In the genomic region with DNA sequence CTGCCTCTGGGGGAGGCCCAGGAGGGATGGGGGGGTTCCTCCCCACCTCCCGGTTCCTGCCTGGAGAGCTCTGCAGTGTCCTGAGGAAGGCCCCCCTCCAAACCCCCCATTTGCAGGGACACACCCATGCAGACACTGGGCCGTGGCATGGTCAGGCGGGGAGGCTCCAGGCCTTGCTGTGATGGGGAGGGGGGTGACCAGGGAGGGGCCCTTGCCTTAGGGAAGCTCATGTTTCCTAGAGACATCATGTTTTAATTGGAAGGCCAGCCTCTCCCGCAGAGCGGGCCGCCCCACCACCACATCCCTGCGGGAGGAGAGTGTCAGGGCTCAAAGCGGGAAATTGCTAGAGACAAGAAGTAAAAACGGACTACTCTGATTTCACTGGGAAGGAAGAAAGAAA, we compare ENCODE assay signal across 23 cellular contexts. TPM values are rescaled to one million over a fixed set of nuclear protein-coding genes. Genes with fewer than 3 reads are reported as not detected.
DNase-seq lines count a peak whose midpoint lies in the region; ATAC-seq and TF ChIP-seq lines count a peak whose summit lies in the region.
"Had no signal": no experiment of that assay in that cellular context is flagged by ENCODE, and none has a peak within 500 bp of the region (broad histone marks: within the 10 kb centered on the region; RNA-seq: fewer than 3 reads in every experiment).

No MANE protein-coding gene starts in this region.

- no peak overlapping the region for H3K27ac ChIP-seq in GM23338 (ENCODE audit: low read depth)
- peak overlapping the region; percentile 91 for H3K27ac ChIP-seq in SK-N-MC
- H3K27ac ChIP-seq: HL-60, RWPE1 had no signal

- H3K9ac ChIP-seq in SK-N-MC (ENCODE audit: insufficient read length): no peak overlapping the region

- no peaks in the 10 kb centered on the region for H3K9me2 ChIP-seq in GM23338 (ENCODE audit: insufficient read depth)

- H3K4me2 ChIP-seq in GM23338: no peak overlapping the region

- DNase-seq in GM23338 (ENCODE audit: low spot score): no peak
- DNase-seq in SK-N-MC (ENCODE audit: low read depth, low spot score): no peak
- DNase-seq in fibroblast of the aortic adventitia (ENCODE audit: low read depth): no peak
- peak; percentile 40 for DNase-seq in retina
- no peak for DNase-seq in mesenteric fat pad (ENCODE audit: low spot score)
- DNase-seq in activated T-cell treated with anti-CD3 and anti-CD28 coated beads, Interleukin-2, amount 50 U/mL, for 1 hour: no peak
- DNase-seq in head of caudate nucleus: no peak
- DNase-seq in amniotic stem cell (lab: John Stamatoyannopoulos, UW): no peak
- DNase-seq: activated CD4-positive, alpha-beta T cell treated with anti-CD3 and anti-CD28 coated beads for 1 hour; activated CD8-positive, alpha-beta memory T cell treated with anti-CD3 and anti-CD28 coated beads, Interleukin-2, amount 10 ng/mL, durations not matched to agents 7 days and 5 days; activated effector memory CD4-positive, alpha-beta T cell treated with Interleukin-2 at 50 U/mL for 16 hours; GOT3; left colon; naive B cell; NCI-H226; NK-92 treated with Interleukin-12 subunit alpha and Interleukin-12 subunit beta, amount 100 ng/mL, for 24 hours had no signal

- H3K79me2 ChIP-seq in GM23338 (replicated peaks; ENCODE audit: insufficient read depth): no peaks in the 10 kb centered on the region

- no peaks in the 10 kb centered on the region; the same call in 1 of the 2 replicates for H3K4me1 ChIP-seq in GM23338 (ENCODE audit: insufficient read depth)

- TF ChIP-seq CTCF in GM23338 (conservative IDR thresholded peaks at IDR 0.05; ENCODE audit: low read depth in 2 of 2): no peak
- no peak for TF ChIP-seq CTCF in fibroblast of the aortic adventitia (IDR thresholded peaks at IDR 0.05; ENCODE audit: insufficient read depth, low read length)

- H2AFZ ChIP-seq in GM23338: no peak overlapping the region

- H3K9me3 Mint-ChIP-seq in GM23338: no peaks in the 10 kb centered on the region
- H3K9me3 Mint-ChIP-seq: naive B cell had no signal

- intact Hi-C loops in head of caudate nucleus (cut with DNase I): no loop called here

- ATAC-seq in GM23338: peak; percentile 62
- ATAC-seq: activated CD8-positive, alpha-beta memory T cell treated with anti-CD3 and anti-CD28 coated beads, Interleukin-2, amount 10 ng/mL, durations not matched to agents 7 days and 5 days; esophagus mucosa; GM12878 had no signal

- no peak overlapping the region for H3K27ac Mint-ChIP-seq in GM23338
- H3K27ac Mint-ChIP-seq: activated CD8-positive, alpha-beta memory T cell treated with anti-CD3 and anti-CD28 coated beads, Interleukin-2, amount 10 ng/mL, durations not matched to agents 7 days and 5 days had no signal

- H3F3A ChIP-seq in GM23338 (replicated peaks; ENCODE audit: low read depth): no peaks in the 10 kb centered on the region

- H3K36me3 Mint-ChIP-seq in GM23338 (ENCODE audit: low read depth): no peaks in the 10 kb centered on the region
- H3K36me3 Mint-ChIP-seq: activated CD8-positive, alpha-beta memory T cell treated with anti-CD3 and anti-CD28 coated beads, Interleukin-2, amount 10 ng/mL, durations not matched to agents 7 days and 5 days; naive B cell had no signal

- H3K9me3 ChIP-seq in SK-N-MC (ENCODE audit: low read depth, low read length): no peaks in the 10 kb centered on the region

- peaks cover 10% of the 10 kb centered on the region for H3K27me3 Mint-ChIP-seq in GM23338 (ENCODE audit: insufficient read depth, low read depth, poor library complexity)

- peaks cover 8% of the 10 kb centered on the region for H3K4me1 Mint-ChIP-seq in GM23338
- H3K4me1 Mint-ChIP-seq: activated CD8-positive, alpha-beta memory T cell treated with anti-CD3 and anti-CD28 coated beads, Interleukin-2, amount 10 ng/mL, durations not matched to agents 7 days and 5 days; naive B cell had no signal

- H3K4me3 ChIP-seq in GM23338 (no peak overlapping the region), SK-N-MC (peak overlapping the region; percentile 31; the same call in 1 of the 2 replicates), fibroblast of the aortic adventitia (ENCODE audit: low read depth, low read length) (peak overlapping the region; percentile 0)
- H3K4me3 ChIP-seq: coronary artery, GM12878 had no signal

- no peaks in the 10 kb centered on the region for H3K27me3 ChIP-seq in GM23338 (ENCODE audit: insufficient read depth)

- H3K36me3 ChIP-seq in GM23338 (ENCODE audit: insufficient read depth) (no peaks in the 10 kb centered on the region), SK-N-MC (ENCODE audit: insufficient read depth, low read length) (peaks cover 15% of the 10 kb centered on the region)

- H4K20me1 ChIP-seq in GM23338 (replicated peaks; ENCODE audit: insufficient read depth): no peaks in the 10 kb centered on the region

- H3K4me3 Mint-ChIP-seq in GM23338: no peak overlapping the region
- H3K4me3 Mint-ChIP-seq: activated CD8-positive, alpha-beta memory T cell treated with anti-CD3 and anti-CD28 coated beads, Interleukin-2, amount 10 ng/mL, durations not matched to agents 7 days and 5 days; naive B cell had no signal

TF ChIP-seq in GM23338, 12 proteins besides CTCF, POLR2A, EP300 and RAD21 (continues in another document):
- TF ChIP-seq, protein P1, sequence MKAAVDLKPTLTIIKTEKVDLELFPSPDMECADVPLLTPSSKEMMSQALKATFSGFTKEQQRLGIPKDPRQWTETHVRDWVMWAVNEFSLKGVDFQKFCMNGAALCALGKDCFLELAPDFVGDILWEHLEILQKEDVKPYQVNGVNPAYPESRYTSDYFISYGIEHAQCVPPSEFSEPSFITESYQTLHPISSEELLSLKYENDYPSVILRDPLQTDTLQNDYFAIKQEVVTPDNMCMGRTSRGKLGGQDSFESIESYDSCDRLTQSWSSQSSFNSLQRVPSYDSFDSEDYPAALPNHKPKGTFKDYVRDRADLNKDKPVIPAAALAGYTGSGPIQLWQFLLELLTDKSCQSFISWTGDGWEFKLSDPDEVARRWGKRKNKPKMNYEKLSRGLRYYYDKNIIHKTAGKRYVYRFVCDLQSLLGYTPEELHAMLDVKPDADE (IDR thresholded peaks at IDR 0.05): no peak
- TF ChIP-seq ZNF331 (CRISPR knock-in tag; IDR thresholded peaks at IDR 0.05; ENCODE audit: low read depth): no peak
- TF ChIP-seq POLR2AphosphoS5 (IDR thresholded peaks at IDR 0.05; ENCODE audit: low read depth): no peak
- no peak for TF ChIP-seq NANOG (IDR thresholded peaks at IDR 0.05; ENCODE audit: borderline replicate concordance)
- TF ChIP-seq, protein P2, sequence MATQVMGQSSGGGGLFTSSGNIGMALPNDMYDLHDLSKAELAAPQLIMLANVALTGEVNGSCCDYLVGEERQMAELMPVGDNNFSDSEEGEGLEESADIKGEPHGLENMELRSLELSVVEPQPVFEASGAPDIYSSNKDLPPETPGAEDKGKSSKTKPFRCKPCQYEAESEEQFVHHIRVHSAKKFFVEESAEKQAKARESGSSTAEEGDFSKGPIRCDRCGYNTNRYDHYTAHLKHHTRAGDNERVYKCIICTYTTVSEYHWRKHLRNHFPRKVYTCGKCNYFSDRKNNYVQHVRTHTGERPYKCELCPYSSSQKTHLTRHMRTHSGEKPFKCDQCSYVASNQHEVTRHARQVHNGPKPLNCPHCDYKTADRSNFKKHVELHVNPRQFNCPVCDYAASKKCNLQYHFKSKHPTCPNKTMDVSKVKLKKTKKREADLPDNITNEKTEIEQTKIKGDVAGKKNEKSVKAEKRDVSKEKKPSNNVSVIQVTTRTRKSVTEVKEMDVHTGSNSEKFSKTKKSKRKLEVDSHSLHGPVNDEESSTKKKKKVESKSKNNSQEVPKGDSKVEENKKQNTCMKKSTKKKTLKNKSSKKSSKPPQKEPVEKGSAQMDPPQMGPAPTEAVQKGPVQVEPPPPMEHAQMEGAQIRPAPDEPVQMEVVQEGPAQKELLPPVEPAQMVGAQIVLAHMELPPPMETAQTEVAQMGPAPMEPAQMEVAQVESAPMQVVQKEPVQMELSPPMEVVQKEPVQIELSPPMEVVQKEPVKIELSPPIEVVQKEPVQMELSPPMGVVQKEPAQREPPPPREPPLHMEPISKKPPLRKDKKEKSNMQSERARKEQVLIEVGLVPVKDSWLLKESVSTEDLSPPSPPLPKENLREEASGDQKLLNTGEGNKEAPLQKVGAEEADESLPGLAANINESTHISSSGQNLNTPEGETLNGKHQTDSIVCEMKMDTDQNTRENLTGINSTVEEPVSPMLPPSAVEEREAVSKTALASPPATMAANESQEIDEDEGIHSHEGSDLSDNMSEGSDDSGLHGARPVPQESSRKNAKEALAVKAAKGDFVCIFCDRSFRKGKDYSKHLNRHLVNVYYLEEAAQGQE (IDR thresholded peaks at IDR 0.05; ENCODE audit: unreplicated experiment): no peak
- no peak for TF ChIP-seq ZNF114 (CRISPR knock-in tag; IDR thresholded peaks at IDR 0.05)

RNA-seq across cellular contexts. Expression of a gene that starts 12.0 kb away (rescaled TPM):
- 4.5 and 8.3 TPM in 2 replicates for total RNA-seq in GM23338 (2014; rRNA removed; shearing (Covaris generic))
- 5.6 and 5.8 TPM in 2 replicates for polyA plus RNA-seq in GM23338 (2016; fragmentation: Nextera tagmentation; extraction: Ambion mirVana)
- total RNA-seq in fibroblast of the aortic adventitia (ENCODE audit: low replicate concordance): 3.5 and 36.1 TPM in 2 replicates
- 8.5 TPM for total RNA-seq in mesenteric fat pad
- total RNA-seq: GM12878 had no signal
- polyA plus RNA-seq: GM12878 had no signal

RNA-seq across cellular contexts. Expression of a gene that starts 35.5 kb away (rescaled TPM):
- total RNA-seq in GM23338 (2014; rRNA removed; shearing (Covaris generic)): 15.6 and 19.8 TPM in 2 replicates
- 8.8 and 9.7 TPM in 2 replicates for polyA plus RNA-seq in GM23338 (2016; fragmentation: Nextera tagmentation; extraction: Ambion mirVana)
- total RNA-seq in fibroblast of the aortic adventitia (ENCODE audit: low replicate concordance): 7.0 and 14.0 TPM in 2 replicates
- total RNA-seq in mesenteric fat pad: 14.6 TPM

RNA-seq across cellular contexts. Expression of a gene that starts 51.5 kb away (rescaled TPM):
- total RNA-seq in GM23338 (2014; rRNA removed; shearing (Covaris generic)): 44.2 and 59.4 TPM in 2 replicates
- polyA plus RNA-seq in GM23338 (2016; fragmentation: Nextera tagmentation; extraction: Ambion mirVana): 97.4 and 108 TPM in 2 replicates
- total RNA-seq in fibroblast of the aortic adventitia (ENCODE audit: low replicate concordance) (9.0 and 27.6 TPM in 2 replicates), mesenteric fat pad (24.6 TPM)

RNA-seq across cellular contexts. Expression of a gene that starts 56.6 kb away (rescaled TPM):
- total RNA-seq in GM23338 (2014; rRNA removed; shearing (Covaris generic)): not detected in 2 replicates
- not detected in 2 replicates for polyA plus RNA-seq in GM23338 (2016; fragmentation: Nextera tagmentation; extraction: Ambion mirVana)
- total RNA-seq in fibroblast of the aortic adventitia (ENCODE audit: low replicate concordance): 0.98 TPM in 1 of 2 replicates, not detected in the other
- not detected for total RNA-seq in mesenteric fat pad
- total RNA-seq: activated CD8-positive, alpha-beta memory T cell treated with anti-CD3 and anti-CD28 coated beads, Interleukin-2, amount 10 ng/mL, durations not matched to agents 7 days and 5 days; esophagus mucosa; GM12878; subcutaneous adipose tissue; T-helper 2 cell treated with Interferon-gamma antibody and Interleukin-4, amounts not matched to agents 100 ng/mL and 5 ng/mL, for 36 hours had no signal
- polyA plus RNA-seq: GM12878 had no signal
